In the genomic region with DNA sequence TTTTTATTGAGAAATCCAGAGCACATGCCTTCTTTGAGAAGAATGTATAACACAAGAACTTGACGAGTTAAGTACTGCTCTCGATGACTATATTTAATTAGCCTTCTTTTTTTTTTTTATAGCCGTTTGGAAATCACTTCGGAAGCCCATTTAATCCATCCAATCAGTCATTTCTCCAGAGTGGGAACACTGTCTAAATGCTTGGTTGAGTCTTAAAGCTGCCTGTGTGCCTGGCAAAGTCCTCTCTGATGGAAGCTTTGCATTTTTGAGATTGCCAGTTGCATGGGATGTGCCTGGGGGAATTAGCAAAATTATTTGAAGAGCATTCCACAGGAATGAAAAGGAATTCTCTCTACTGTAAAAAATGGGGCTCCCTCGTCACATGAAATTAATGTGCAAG, we compare ENCODE assay signal across 18 cellular contexts.
"Had no signal": no experiment of that assay in that cellular context is flagged by ENCODE, and none has a peak within 500 bp of the region (broad histone marks: within the 10 kb centered on the region; RNA-seq: fewer than 3 reads in every experiment).

No MANE protein-coding gene starts in this region.

- H3K27ac Mint-ChIP-seq: activated CD4-positive, alpha-beta memory T cell treated with anti-CD3 and anti-CD28 coated beads, Interleukin-2, amount 10 ng/mL, durations not matched to agents 7 days and 5 days; activated naive CD8-positive, alpha-beta T cell; naive thymus-derived CD4-positive, alpha-beta T cell; stimulated activated naive CD8-positive, alpha-beta T cell treated with anti-CD3 and anti-CD28 coated beads, Interleukin-15, Interleukin-2, amounts not matched to agents 100 ng/mL and 50 ng/mL, for 24 hours; T-helper 2 cell treated with Interferon-gamma antibody and Interleukin-4, amounts not matched to agents 5 μg/mL and 100 μg/mL, for 36 hours had no signal

- DNase-seq: activated CD4-positive, alpha-beta memory T cell treated with anti-CD3 and anti-CD28 coated beads, Interleukin-2, amount 10 ng/mL, durations not matched to agents 7 days and 5 days; activated CD4-positive, alpha-beta T cell treated with anti-CD3 and anti-CD28 coated beads for 1 hour; activated gamma-delta T cell; activated T-cell treated with anti-CD3 and anti-CD28 coated beads, Interleukin-2, amount 50 U/mL, for 48 hours; effector CD4-positive, alpha-beta T cell; left ventricle myocardium superior; midbrain; naive thymus-derived CD4-positive, alpha-beta T cell; stimulated activated CD4-positive, alpha-beta T cell treated with anti-CD3 and anti-CD28 coated beads, Interleukin-4, amount 100 ng/mL, for 1 hour; stimulated activated CD8-positive, alpha-beta memory T cell treated with anti-CD3 and anti-CD28 coated beads, Interleukin-4, amount 100 ng/mL, for 48 hours; testis had no signal

- H3K36me3 Mint-ChIP-seq: activated naive CD8-positive, alpha-beta T cell; naive thymus-derived CD4-positive, alpha-beta T cell had no signal

- H3K9me3 Mint-ChIP-seq: activated CD4-positive, alpha-beta memory T cell treated with anti-CD3 and anti-CD28 coated beads, Interleukin-2, amount 10 ng/mL, durations not matched to agents 7 days and 5 days; stimulated activated naive CD8-positive, alpha-beta T cell treated with anti-CD3 and anti-CD28 coated beads, Interleukin-15, Interleukin-2, amounts not matched to agents 100 ng/mL and 50 ng/mL, for 24 hours; T-helper 2 cell treated with Interferon-gamma antibody and Interleukin-4, amounts not matched to agents 5 μg/mL and 100 μg/mL, for 36 hours had no signal

- H3K4me1 Mint-ChIP-seq: activated CD4-positive, alpha-beta memory T cell treated with anti-CD3 and anti-CD28 coated beads, Interleukin-2, amount 10 ng/mL, durations not matched to agents 7 days and 5 days; naive thymus-derived CD4-positive, alpha-beta T cell had no signal

- H3K4me3 Mint-ChIP-seq: activated CD4-positive, alpha-beta memory T cell treated with anti-CD3 and anti-CD28 coated beads, Interleukin-2, amount 10 ng/mL, durations not matched to agents 7 days and 5 days; activated naive CD8-positive, alpha-beta T cell; naive thymus-derived CD4-positive, alpha-beta T cell; stimulated activated naive CD8-positive, alpha-beta T cell treated with anti-CD3 and anti-CD28 coated beads, Interleukin-15, Interleukin-2, amounts not matched to agents 100 ng/mL and 50 ng/mL, for 24 hours; T-helper 2 cell treated with Interferon-gamma antibody and Interleukin-4, amounts not matched to agents 5 μg/mL and 100 μg/mL, for 36 hours had no signal

- H3K4me3 ChIP-seq: gastroesophageal sphincter, hepatocyte, prostate gland, testis had no signal

- ATAC-seq: gastroesophageal sphincter; left ventricle myocardium superior; naive thymus-derived CD4-positive, alpha-beta T cell; sciatic nerve had no signal

- H3K27me3 Mint-ChIP-seq: activated naive CD8-positive, alpha-beta T cell; stimulated activated naive CD8-positive, alpha-beta T cell treated with anti-CD3 and anti-CD28 coated beads, Interleukin-15, Interleukin-2, amounts not matched to agents 100 ng/mL and 50 ng/mL, for 24 hours had no signal
